In the genomic region with DNA sequence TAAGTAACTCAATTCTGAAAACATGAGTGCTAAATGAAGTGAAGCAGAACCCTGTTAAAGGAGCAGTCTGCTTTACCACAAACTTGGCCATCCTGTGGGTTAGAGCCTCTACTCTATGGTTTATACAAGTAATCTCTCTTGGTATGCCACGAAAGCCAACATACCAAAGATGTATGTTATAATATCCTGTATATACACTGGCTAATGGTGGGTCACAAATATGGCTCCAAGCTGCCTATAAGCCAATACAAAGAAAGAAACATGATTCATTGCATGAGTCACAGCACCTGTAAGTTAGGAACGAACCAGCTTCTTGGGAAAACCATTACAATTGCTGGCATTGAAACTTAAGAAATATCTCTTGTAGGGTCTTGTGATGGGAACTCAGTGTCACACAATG, we compare ENCODE assay signal across 1 cellular context.
TF ChIP-seq lines count a peak whose summit lies in the region.

No MANE protein-coding gene starts in this region.

TF ChIP-seq in SK-N-SH, 30 proteins besides CTCF, POLR2A, EP300 and RAD21 (continued from another document):
- TF ChIP-seq PBX3 (IDR thresholded peaks at IDR 0.05) (no peak), FOXM1 (IDR thresholded peaks at IDR 0.05; ENCODE audit: low read depth) (no peak), YY1 (IDR thresholded peaks at IDR 0.05; ENCODE audit: low read depth) (peak; percentile 66; the same call in 1 of the 2 replicates), SIN3A (IDR thresholded peaks at IDR 0.05; ENCODE audit: borderline replicate concordance, low read depth, low read length) (no peak), JUND (IDR thresholded peaks at IDR 0.05) (peak; percentile 59), FOSL2 (IDR thresholded peaks at IDR 0.05; ENCODE audit: borderline replicate concordance, low read depth) (peak; percentile 75; the same call in 1 of the 2 replicates), MXI1 (IDR thresholded peaks at IDR 0.05; ENCODE audit: low read depth, low read length) (no peak), POLR2AphosphoS5 (IDR thresholded peaks at IDR 0.05; ENCODE audit: low read depth, low read length) (no peak), SMC3 (IDR thresholded peaks at IDR 0.05; ENCODE audit: low read depth, low read length) (no peak), RFX5 (IDR thresholded peaks at IDR 0.05; ENCODE audit: low read length) (no peak), RXRA (IDR thresholded peaks at IDR 0.05; ENCODE audit: borderline replicate concordance, low read depth) (no peak), MAX (IDR thresholded peaks at IDR 0.05; ENCODE audit: low read depth) (no peak), NFIC (IDR thresholded peaks at IDR 0.05; ENCODE audit: borderline replicate concordance) (no peak), EZH2phosphoT487 (IDR thresholded peaks at IDR 0.05; ENCODE audit: borderline replicate concordance, low read depth) (no peak)
- TF ChIP-seq, protein P1, sequence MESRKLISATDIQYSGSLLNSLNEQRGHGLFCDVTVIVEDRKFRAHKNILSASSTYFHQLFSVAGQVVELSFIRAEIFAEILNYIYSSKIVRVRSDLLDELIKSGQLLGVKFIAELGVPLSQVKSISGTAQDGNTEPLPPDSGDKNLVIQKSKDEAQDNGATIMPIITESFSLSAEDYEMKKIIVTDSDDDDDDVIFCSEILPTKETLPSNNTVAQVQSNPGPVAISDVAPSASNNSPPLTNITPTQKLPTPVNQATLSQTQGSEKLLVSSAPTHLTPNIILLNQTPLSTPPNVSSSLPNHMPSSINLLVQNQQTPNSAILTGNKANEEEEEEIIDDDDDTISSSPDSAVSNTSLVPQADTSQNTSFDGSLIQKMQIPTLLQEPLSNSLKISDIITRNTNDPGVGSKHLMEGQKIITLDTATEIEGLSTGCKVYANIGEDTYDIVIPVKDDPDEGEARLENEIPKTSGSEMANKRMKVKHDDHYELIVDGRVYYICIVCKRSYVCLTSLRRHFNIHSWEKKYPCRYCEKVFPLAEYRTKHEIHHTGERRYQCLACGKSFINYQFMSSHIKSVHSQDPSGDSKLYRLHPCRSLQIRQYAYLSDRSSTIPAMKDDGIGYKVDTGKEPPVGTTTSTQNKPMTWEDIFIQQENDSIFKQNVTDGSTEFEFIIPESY (IDR thresholded peaks at IDR 0.05; ENCODE audit: borderline replicate concordance, low read depth): no peak
